Comparison of ENCODE assay signal across 30 cellular contexts in the genomic region with DNA sequence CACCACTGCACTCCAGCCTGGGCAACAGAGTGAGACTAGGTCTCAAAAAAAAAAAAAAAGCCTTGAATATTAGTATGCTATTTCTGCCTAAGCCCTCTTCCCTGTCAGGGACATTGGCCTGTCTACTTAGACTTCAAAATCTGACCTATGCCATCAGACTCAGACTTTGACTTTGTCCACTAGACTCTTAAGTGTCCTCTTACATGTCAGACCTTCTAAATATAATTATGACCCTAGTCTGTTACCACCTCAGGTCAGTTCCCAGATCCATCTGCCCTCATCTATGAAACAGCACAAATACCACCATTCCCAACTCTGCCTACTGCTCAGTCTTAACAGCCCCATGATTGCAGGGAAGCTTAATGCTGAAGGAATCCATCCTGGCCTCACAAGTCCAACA.
"Had no signal": no experiment of that assay in that cellular context is flagged by ENCODE, and none has a peak within 500 bp of the region (broad histone marks: within the 10 kb centered on the region; RNA-seq: fewer than 3 reads in every experiment).

No MANE protein-coding gene starts in this region.

- H3K36me3 ChIP-seq: adrenal gland, colonic mucosa, WERI-Rb-1 had no signal

- H3K9me3 ChIP-seq: adrenal gland, body of pancreas, colonic mucosa had no signal

- H3K4me1 ChIP-seq: adrenal gland, colonic mucosa had no signal

- FAIRE-seq: endometrium, frontal cortex had no signal

- H3K27me3 ChIP-seq: adrenal gland, body of pancreas, colonic mucosa had no signal

- ATAC-seq: activated CD4-positive, CD25-positive, alpha-beta regulatory T cell treated with anti-CD3 and anti-CD28 coated beads, Interleukin-2, amount 50 U/mL, for 24 hours; activated CD8-positive, alpha-beta T cell treated with anti-CD3 and anti-CD28 coated beads for 36 hours; activated naive CD8-positive, alpha-beta T cell treated with anti-CD3 and anti-CD28 coated beads, Interleukin-2, amount 50 U/mL, for 24 hours; activated T-cell treated with anti-CD3 and anti-CD28 coated beads, Interleukin-2, amount 50 U/mL, for 4 hours; activated T-helper 17 cell treated with anti-CD3 and anti-CD28 coated beads, Interleukin-2, amount 50 U/mL, for 72 hours; body of pancreas; esophagus mucosa; T-helper 17 cell had no signal

- DNase-seq: activated B cell treated with CpG ODN at 0.5 μM for 24 hours; activated CD4-positive, alpha-beta T cell treated with anti-CD3 and anti-CD28 coated beads for 48 hours; activated CD4-positive, alpha-beta T cell treated with anti-CD3 and anti-CD28 coated beads, Interleukin-2, amount 50 U/mL, for 1 hour; activated CD4-positive, alpha-beta T cell treated with anti-CD3 and anti-CD28 coated beads, Interleukin-2, amount 50 U/mL, for 48 hours; activated CD8-positive, alpha-beta memory T cell treated with anti-CD3 and anti-CD28 coated beads for 24 hours; activated CD8-positive, alpha-beta T cell treated with anti-CD3 and anti-CD28 coated beads for 36 hours; activated effector memory CD4-positive, alpha-beta T cell treated with Interleukin-2 at 50 U/mL for 16 hours; activated gamma-delta T cell treated with Interleukin-2 at 50 U/mL for 16 hours; activated naive CD4-positive, alpha-beta T cell treated with Interleukin-2 at 50 U/mL for 16 hours; activated naive CD8-positive, alpha-beta T cell treated with anti-CD3 and anti-CD28 coated beads for 36 hours; activated naive CD8-positive, alpha-beta T cell treated with anti-CD3 and anti-CD28 coated beads, Interleukin-2, amount 50 U/mL, for 24 hours; activated T-cell treated with anti-CD3 and anti-CD28 coated beads, Interleukin-2, amount 50 U/mL, for 4 hours; adrenal gland; amygdala; aorta; body of pancreas; central memory CD4-positive, alpha-beta T cell; cerebellar nuclear complex; colonic mucosa; effector CD8-positive, alpha-beta T cell; foreskin fibroblast; T-helper 1 cell; T-helper 17 cell; T1000; WERI-Rb-1 had no signal

- H3K4me3 ChIP-seq: adrenal gland, body of pancreas, colonic mucosa had no signal

- H3K27ac ChIP-seq: adrenal gland, body of pancreas, colonic mucosa, WERI-Rb-1 had no signal
